In the genomic region with DNA sequence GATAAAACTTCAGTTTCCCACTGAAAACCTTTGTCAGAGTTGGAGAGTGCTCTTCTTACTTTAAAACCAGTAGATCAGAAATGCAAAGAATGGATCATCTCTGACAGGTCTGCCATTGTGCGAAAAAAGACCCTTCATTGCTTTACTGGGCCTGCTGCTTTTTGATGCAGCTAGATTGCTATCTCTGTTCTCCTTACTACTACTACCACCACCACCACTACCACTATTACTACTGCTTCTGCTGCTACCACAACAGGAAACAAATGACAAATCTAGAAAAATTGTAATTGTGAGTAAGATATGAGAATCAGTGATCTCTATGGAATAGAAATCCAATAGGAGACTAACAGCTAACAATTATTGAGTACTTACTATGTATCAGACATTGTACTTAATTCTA, we compare ENCODE assay signal across 24 cellular contexts.
A peak's percentile ranks its signal among the peaks of the same experiment; 100 is the strongest.
DNase-seq lines count a peak whose midpoint lies in the region; ATAC-seq, FAIRE-seq and TF ChIP-seq lines count a peak whose summit lies in the region.
"Had no signal": no experiment of that assay in that cellular context is flagged by ENCODE, and none has a peak within 500 bp of the region (broad histone marks: within the 10 kb centered on the region; RNA-seq: fewer than 3 reads in every experiment).

No MANE protein-coding gene starts in this region.

- peaks cover 14% of the 10 kb centered on the region for H3K4me1 Mint-ChIP-seq in activated T-cell treated with anti-CD3 and anti-CD28 coated beads, Interleukin-2, amount 50 U/mL, for 72 hours (ENCODE audit: low read depth)

- peaks cover 0 to 2% of the 10 kb centered on the region in 2 experiments for H3K36me3 ChIP-seq in endothelial cell of umbilical vein (ENCODE audit: control insufficient read depth in 2 of 2, extremely low read depth in 1 of 2, insufficient read depth in 2 of 2, low read length in 2 of 2)
- H3K36me3 ChIP-seq: BE2C had no signal

- no peaks in the 10 kb centered on the region for H3K79me2 ChIP-seq in endothelial cell of umbilical vein (ENCODE audit: control insufficient read depth, insufficient read depth, low read length)

- intact Hi-C loops in endothelial cell of umbilical vein (cut with micrococcal nuclease): no loop called here

- DNase-seq in activated T-cell treated with anti-CD3 and anti-CD28 coated beads, Interleukin-2, amount 50 U/mL, for 72 hours: no peak
- DNase-seq in activated T-cell treated with anti-CD3 and anti-CD28 coated beads for 4 hours: no peak
- peak; percentile 38 for DNase-seq in ELR (ENCODE audit: low read depth)
- DNase-seq in endothelial cell of umbilical vein (ENCODE audit: low read depth, low spot score): no peak
- DNase-seq in activated effector memory CD4-positive, alpha-beta T cell treated with anti-CD3 and anti-CD28 coated beads, Interleukin-2, amount 50 U/mL, for 16 hours: no peak
- DNase-seq in DMS 273 treated with DMSO at 0.1 percent for 48 hours (lab: John Stamatoyannopoulos, UW): no peak
- DNase-seq: 8988T; ACHN; AML-193; BE2C; CD4-positive, alpha-beta T cell; CD8-positive, alpha-beta memory T cell; DMS53; DMS79 treated with DMSO at 0.1 percent for 48 hours; GDM1; GM23248; H7; HCEC 1CT had no signal

- peak; percentile 62 for ATAC-seq in activated T-cell treated with anti-CD3 and anti-CD28 coated beads, Interleukin-2, amount 50 U/mL, for 72 hours (replicated peaks in 1 of 2)
- ATAC-seq: A549, GM12878 had no signal

- no peaks in the 10 kb centered on the region for H3K27me3 Mint-ChIP-seq in activated T-cell treated with anti-CD3 and anti-CD28 coated beads, Interleukin-2, amount 50 U/mL, for 72 hours (ENCODE audit: low read depth)
- H3K27me3 Mint-ChIP-seq: CD4-positive, alpha-beta T cell; CD8-positive, alpha-beta memory T cell had no signal

- no peak for FAIRE-seq in endothelial cell of umbilical vein (lab: Jason Lieb, UNC)
- FAIRE-seq: A549, D721Med, GM12878, GM19239 had no signal

- H3K27me3 ChIP-seq in endothelial cell of umbilical vein (ENCODE audit: control insufficient read depth in 2 of 2, insufficient read depth in 2 of 2, low read length in 2 of 2): no peaks in the 10 kb centered on the region
- H3K27me3 ChIP-seq: BE2C; BLaER1 treated with 17β-estradiol and CSF1 and Interleukin-3, amounts not matched to agents 10 nM and 100 nM had no signal

- no peak overlapping the region for H2AFZ ChIP-seq in endothelial cell of umbilical vein (ENCODE audit: low read depth, low read length)
- H2AFZ ChIP-seq: GM23248 had no signal

- H3K9me3 Mint-ChIP-seq in activated T-cell treated with anti-CD3 and anti-CD28 coated beads, Interleukin-2, amount 50 U/mL, for 72 hours: no peaks in the 10 kb centered on the region
- H3K9me3 Mint-ChIP-seq: CD14-positive monocyte; CD4-positive, alpha-beta T cell; CD8-positive, alpha-beta memory T cell had no signal

- BruUV-seq in endothelial cell of umbilical vein (replicated peaks; lab: Mats Ljungman, UMichigan): no TSS peak

- H3K4me2 ChIP-seq in endothelial cell of umbilical vein (ENCODE audit: insufficient read depth, low read length): no peak overlapping the region
- H3K4me2 ChIP-seq: A549; BLaER1 treated with 17β-estradiol and CSF1 and Interleukin-3, amounts not matched to agents 10 nM and 100 nM had no signal

- no peaks in the 10 kb centered on the region for H4K20me1 ChIP-seq in endothelial cell of umbilical vein (replicated peaks; ENCODE audit: control insufficient read depth, extremely low read depth, insufficient read depth, low read length)
- H4K20me1 ChIP-seq: BLaER1 treated with 17β-estradiol and CSF1 and Interleukin-3, amounts not matched to agents 10 nM and 100 nM had no signal

- dilution Hi-C loops in endothelial cell of umbilical vein (cut with MboI; ENCODE audit: extremely low pct_ligation_motif_present, low sequenced_read_pairs): no loop called here

- H3K4me1 ChIP-seq in endothelial cell of umbilical vein (ENCODE audit: control insufficient read depth, extremely low read depth, insufficient read depth, low read length): peaks cover 20% of the 10 kb centered on the region
- H3K4me1 ChIP-seq: BE2C had no signal

- H3K9me1 ChIP-seq in endothelial cell of umbilical vein (replicated peaks; ENCODE audit: control insufficient read depth, extremely low read depth, insufficient read depth, low read length): no peaks in the 10 kb centered on the region

- no peak for TF ChIP-seq POLR2A in endothelial cell of umbilical vein (IDR thresholded peaks at IDR 0.05; ENCODE audit: low read depth, low read length)

- H3K27ac Mint-ChIP-seq in activated T-cell treated with anti-CD3 and anti-CD28 coated beads, Interleukin-2, amount 50 U/mL, for 72 hours: no peak overlapping the region
- H3K27ac Mint-ChIP-seq: CD4-positive, alpha-beta T cell; CD8-positive, alpha-beta memory T cell had no signal

- H3K4me3 Mint-ChIP-seq in activated T-cell treated with anti-CD3 and anti-CD28 coated beads, Interleukin-2, amount 50 U/mL, for 72 hours: no peak overlapping the region
- H3K4me3 Mint-ChIP-seq: CD14-positive monocyte; CD4-positive, alpha-beta T cell; CD8-positive, alpha-beta memory T cell had no signal

- peaks cover 0 to 3% of the 10 kb centered on the region in 2 donors for H3K36me3 Mint-ChIP-seq in activated T-cell treated with anti-CD3 and anti-CD28 coated beads, Interleukin-2, amount 50 U/mL, for 72 hours (ENCODE audit: insufficient read depth in 2 of 2)

- POLR2A ChIA-PET in endothelial cell of umbilical vein (lab: Charles Lee): interaction anchor here (0.5 kb wide), 1 partner anchor 1160 kb away, joined by 3 read pairs; no protein-coding TSS in a partner anchor

- H3K9ac ChIP-seq in endothelial cell of umbilical vein (replicated peaks; ENCODE audit: extremely low read depth, insufficient read depth, low read length): no peak overlapping the region
- H3K9ac ChIP-seq: BLaER1 treated with 17β-estradiol and CSF1 and Interleukin-3, amounts not matched to agents 10 nM and 100 nM; GM23248 had no signal

- no peaks in the 10 kb centered on the region for H3K9me3 ChIP-seq in endothelial cell of umbilical vein (replicated peaks; ENCODE audit: control insufficient read depth, insufficient read depth, low read length)
- H3K9me3 ChIP-seq: A549; BE2C; BLaER1 treated with 17β-estradiol and CSF1 and Interleukin-3, amounts not matched to agents 10 nM and 100 nM had no signal

- CTCF ChIA-PET in endothelial cell of umbilical vein (lab: Charles Lee): no interaction called here

- no peak overlapping the region for H3K4me3 ChIP-seq in endothelial cell of umbilical vein (replicated peaks in 1 of 3; ENCODE audit: insufficient read depth in 1 of 3, low read depth in 1 of 3, low read length in 3 of 3)
- H3K4me3 ChIP-seq: A549; BLaER1 treated with 17β-estradiol and CSF1 and Interleukin-3, amounts not matched to agents 10 nM and 100 nM; GM12878; GM23248 had no signal

- H3K27ac ChIP-seq in endothelial cell of umbilical vein (ENCODE audit: insufficient read depth, low read depth, low read length): no peak overlapping the region
- H3K27ac ChIP-seq: A549; BLaER1 treated with 17β-estradiol and CSF1 and Interleukin-3, amounts not matched to agents 10 nM and 100 nM; GM23248 had no signal

- no peak for TF ChIP-seq CTCF in endothelial cell of umbilical vein (IDR thresholded peaks at IDR 0.05; ENCODE audit: extremely low read depth in 1 of 2, insufficient read depth in 1 of 2, low read depth in 1 of 2, low read length in 2 of 2)

TF ChIP-seq in endothelial cell of umbilical vein, 7 proteins besides CTCF, POLR2A, EP300 and RAD21:
- no peak for TF ChIP-seq POLR2AphosphoS5 (IDR thresholded peaks at IDR 0.05; ENCODE audit: insufficient read depth, low read depth, low read length)
- peak; percentile 91 for TF ChIP-seq GATA2 (IDR thresholded peaks at IDR 0.05; ENCODE audit: insufficient read depth, insufficient read length, low read depth, low read length)
